21 cellular contexts compared by ENCODE assay signal in the genomic region with DNA sequence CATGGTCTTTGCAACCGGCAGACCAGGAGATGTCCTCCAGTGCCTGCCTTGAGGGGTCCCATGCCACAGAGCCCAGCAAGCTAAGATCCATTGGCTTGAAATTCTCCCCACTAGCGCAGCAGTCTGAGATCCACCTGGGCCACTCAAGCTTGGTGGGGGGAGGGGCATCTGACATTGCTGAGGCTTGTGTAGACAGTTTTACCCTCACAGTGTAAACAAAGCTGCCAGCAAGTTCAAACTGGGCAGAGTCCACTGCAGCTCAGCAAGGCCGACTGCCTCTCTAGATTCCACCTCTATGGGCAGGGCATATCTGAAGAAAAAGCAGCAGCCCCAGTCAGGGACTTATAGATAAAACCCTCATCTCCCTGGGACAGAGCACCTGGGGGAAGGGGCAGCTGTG.
"Had no signal": no experiment of that assay in that cellular context is flagged by ENCODE, and none has a peak within 500 bp of the region (broad histone marks: within the 10 kb centered on the region; RNA-seq: fewer than 3 reads in every experiment).

No MANE protein-coding gene starts in this region.

- H3K27ac ChIP-seq: body of pancreas, foreskin keratinocyte, left ventricle myocardium inferior, neutrophil, parathyroid adenoma, tibial nerve had no signal

- H3K4me3 Mint-ChIP-seq: activated naive CD4-positive, alpha-beta T cell treated with anti-CD3 and anti-CD28 coated beads, Interleukin-2, amount 50 U/mL, for 24 hours; mesothelial cell of epicardium; nephron; stimulated activated naive CD8-positive, alpha-beta T cell treated with anti-CD3 and anti-CD28 coated beads, Interleukin-15, Interleukin-2, amounts not matched to agents 100 ng/mL and 50 ng/mL, for 24 hours had no signal

- H3K4me1 Mint-ChIP-seq: mesothelial cell of epicardium, nephron had no signal

- H3K27me3 ChIP-seq: body of pancreas, foreskin keratinocyte, neutrophil, tibial nerve had no signal

- ATAC-seq: body of pancreas, foreskin keratinocyte, right cardiac atrium had no signal

- H3K36me3 ChIP-seq: left ventricle myocardium inferior, neutrophil, tibial nerve had no signal

- H3K4me1 ChIP-seq: body of pancreas, foreskin keratinocyte, left ventricle myocardium inferior, parathyroid adenoma, tibial nerve had no signal

- H3K36me3 Mint-ChIP-seq: mesothelial cell of epicardium had no signal

- H3K27ac Mint-ChIP-seq: activated naive CD4-positive, alpha-beta T cell treated with anti-CD3 and anti-CD28 coated beads, Interleukin-2, amount 50 U/mL, for 24 hours; mesothelial cell of epicardium; nephron; stimulated activated naive CD8-positive, alpha-beta T cell treated with anti-CD3 and anti-CD28 coated beads, Interleukin-15, Interleukin-2, amounts not matched to agents 100 ng/mL and 50 ng/mL, for 24 hours had no signal

- H3K9me3 ChIP-seq: body of pancreas, neutrophil, tibial nerve had no signal

- FAIRE-seq: kidney, urothelium cell line had no signal

- H3K4me3 ChIP-seq: body of pancreas, left ventricle myocardium inferior, tibial nerve had no signal

- DNase-seq: activated CD4-positive, alpha-beta T cell treated with anti-CD3 and anti-CD28 coated beads for 1 hour; activated gamma-delta T cell treated with Interleukin-2 at 50 U/mL for 16 hours; activated T-cell treated with anti-CD3 and anti-CD28 coated beads, Interleukin-2, amount 50 U/mL, for 1 hour; anterior cingulate cortex; dermis blood vessel endothelial cell; effector CD8-positive, alpha-beta T cell; foreskin keratinocyte; kidney; left ventricle myocardium inferior; mammary epithelial cell; right cardiac atrium; stimulated activated CD4-positive, alpha-beta T cell treated with anti-CD3 and anti-CD28 coated beads, Interleukin-1b, Interleukin-23, amount 100 ng/mL, for 48 hours had no signal

- H3K27me3 Mint-ChIP-seq: activated naive CD4-positive, alpha-beta T cell treated with anti-CD3 and anti-CD28 coated beads, Interleukin-2, amount 50 U/mL, for 24 hours; stimulated activated naive CD8-positive, alpha-beta T cell treated with anti-CD3 and anti-CD28 coated beads, Interleukin-15, Interleukin-2, amounts not matched to agents 100 ng/mL and 50 ng/mL, for 24 hours had no signal
